Comparison of ENCODE assay signal across 17 cellular contexts in genomic region chr11:90373971-90374370, GRCh38.
"Had no signal": no experiment of that assay in that cellular context is flagged by ENCODE, and none has a peak within 500 bp of the region (broad histone marks: within the 10 kb centered on the region; RNA-seq: fewer than 3 reads in every experiment).

No MANE protein-coding gene starts in this region.

- DNase-seq: activated naive CD4-positive, alpha-beta T cell treated with anti-CD3 and anti-CD28 coated beads, Interleukin-2, amount 10 ng/mL, durations not matched to agents 7 days and 5 days; activated T-cell treated with anti-CD3 and anti-CD28 coated beads for 4 hours; cerebellar nuclear complex; effector memory CD4-positive, alpha-beta T cell; midbrain; stimulated activated CD4-positive, alpha-beta T cell treated with anti-CD3 and anti-CD28 coated beads, Interleukin-12 subunit alpha, Interleukin-12 subunit beta, amount 100 ng/mL, for 4 hours; stimulated activated CD4-positive, alpha-beta T cell treated with anti-CD3 and anti-CD28 coated beads, Interleukin-2, amount 100 ng/mL, for 24 hours had no signal

- H3K4me1 ChIP-seq: ascending aorta, breast epithelium, gastroesophageal sphincter, neural progenitor cell had no signal

- H3K36me3 ChIP-seq: ascending aorta, breast epithelium, gastroesophageal sphincter, neural progenitor cell, thoracic aorta had no signal

- H3K27me3 ChIP-seq: ascending aorta, breast epithelium, gastroesophageal sphincter, neural progenitor cell had no signal

- H3K27me3 Mint-ChIP-seq: activated naive CD4-positive, alpha-beta T cell treated with anti-CD3 and anti-CD28 coated beads, Interleukin-2, amount 10 ng/mL, durations not matched to agents 7 days and 5 days; dendritic cell treated with granulocyte-macrophage colony-stimulating factor and Interleukin-4, amounts not matched to agents 40 ng/mL and 50 ng/mL, for 4 days had no signal

- H3K27ac ChIP-seq: ascending aorta, breast epithelium, epithelial cell of prostate, gastroesophageal sphincter, neural progenitor cell, thoracic aorta had no signal

- H3K4me1 Mint-ChIP-seq: activated naive CD4-positive, alpha-beta T cell treated with anti-CD3 and anti-CD28 coated beads, Interleukin-2, amount 10 ng/mL, durations not matched to agents 7 days and 5 days; neural progenitor cell; stimulated activated effector memory CD8-positive, alpha-beta T cell treated with anti-CD3 and anti-CD28 coated beads, Interleukin-12 subunit alpha, Interleukin-12 subunit beta, amount 100 ng/mL, for 72 hours had no signal

- H3K4me3 ChIP-seq: ascending aorta, breast epithelium, gastroesophageal sphincter, neural progenitor cell, thoracic aorta had no signal

- H3K4me3 Mint-ChIP-seq: activated naive CD4-positive, alpha-beta T cell treated with anti-CD3 and anti-CD28 coated beads, Interleukin-2, amount 10 ng/mL, durations not matched to agents 7 days and 5 days; dendritic cell treated with granulocyte-macrophage colony-stimulating factor and Interleukin-4, amounts not matched to agents 40 ng/mL and 50 ng/mL, for 4 days; neural progenitor cell; stimulated activated effector memory CD8-positive, alpha-beta T cell treated with anti-CD3 and anti-CD28 coated beads, Interleukin-12 subunit alpha, Interleukin-12 subunit beta, amount 100 ng/mL, for 72 hours had no signal

- ATAC-seq: activated CD4-positive, CD25-positive, alpha-beta regulatory T cell treated with anti-CD3 and anti-CD28 coated beads, Interleukin-2, amount 50 U/mL, for 24 hours; gastroesophageal sphincter; stimulated activated effector memory CD8-positive, alpha-beta T cell treated with anti-CD3 and anti-CD28 coated beads, Interleukin-12 subunit alpha, Interleukin-12 subunit beta, amount 100 ng/mL, for 72 hours had no signal

- H3K27ac Mint-ChIP-seq: activated naive CD4-positive, alpha-beta T cell treated with anti-CD3 and anti-CD28 coated beads, Interleukin-2, amount 10 ng/mL, durations not matched to agents 7 days and 5 days; dendritic cell treated with granulocyte-macrophage colony-stimulating factor and Interleukin-4, amounts not matched to agents 40 ng/mL and 50 ng/mL, for 4 days; neural progenitor cell; stimulated activated effector memory CD8-positive, alpha-beta T cell treated with anti-CD3 and anti-CD28 coated beads, Interleukin-12 subunit alpha, Interleukin-12 subunit beta, amount 100 ng/mL, for 72 hours had no signal

- H3K9me3 Mint-ChIP-seq: activated naive CD4-positive, alpha-beta T cell treated with anti-CD3 and anti-CD28 coated beads, Interleukin-2, amount 10 ng/mL, durations not matched to agents 7 days and 5 days; dendritic cell treated with granulocyte-macrophage colony-stimulating factor and Interleukin-4, amounts not matched to agents 40 ng/mL and 50 ng/mL, for 4 days; neural progenitor cell; stimulated activated effector memory CD8-positive, alpha-beta T cell treated with anti-CD3 and anti-CD28 coated beads, Interleukin-12 subunit alpha, Interleukin-12 subunit beta, amount 100 ng/mL, for 72 hours had no signal

- H3K36me3 Mint-ChIP-seq: activated naive CD4-positive, alpha-beta T cell treated with anti-CD3 and anti-CD28 coated beads, Interleukin-2, amount 10 ng/mL, durations not matched to agents 7 days and 5 days; neural progenitor cell; stimulated activated effector memory CD8-positive, alpha-beta T cell treated with anti-CD3 and anti-CD28 coated beads, Interleukin-12 subunit alpha, Interleukin-12 subunit beta, amount 100 ng/mL, for 72 hours had no signal

- H3K9me3 ChIP-seq: ascending aorta, breast epithelium, gastroesophageal sphincter, thoracic aorta had no signal

- H3K9ac ChIP-seq: neural progenitor cell had no signal

- FAIRE-seq: islet of Langerhans had no signal
